ENCODE assay signal across 10 cellular contexts in the genomic region with DNA sequence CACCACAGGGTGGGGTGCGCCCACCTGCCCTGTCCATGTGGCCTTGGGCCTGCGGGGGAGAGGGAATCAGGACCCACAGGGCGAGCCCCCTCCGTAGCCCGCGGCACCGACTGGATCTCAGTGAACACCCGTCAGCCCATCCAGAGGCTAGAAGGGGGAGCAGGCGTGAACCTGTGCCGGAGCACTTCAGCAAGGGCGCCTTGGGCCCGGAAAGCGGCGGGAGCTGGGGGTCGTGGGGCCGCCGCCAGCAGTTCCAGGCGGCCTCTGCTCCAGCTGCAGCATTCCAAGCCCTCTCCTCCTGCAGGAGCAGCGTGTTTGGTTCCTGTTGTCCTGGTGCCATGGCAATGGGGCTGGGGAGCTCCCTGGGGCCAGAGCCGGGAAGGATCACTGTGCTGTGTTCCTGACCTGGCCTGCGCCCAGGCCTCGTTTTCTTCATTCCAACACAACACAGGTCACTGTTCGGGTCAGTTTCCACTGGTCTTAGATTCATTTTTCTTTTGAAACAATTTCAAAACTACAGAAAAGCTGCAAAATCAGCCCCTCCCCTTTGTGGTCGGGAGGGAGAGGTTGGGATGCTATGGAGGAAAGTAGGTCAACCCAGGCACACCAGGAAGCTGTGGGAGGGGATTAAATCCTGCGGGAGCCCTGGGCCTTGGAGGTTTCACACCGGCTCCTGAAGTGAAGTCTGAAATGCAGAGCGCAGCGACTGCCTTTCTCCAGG. TPM values are rescaled to one million over a fixed set of nuclear protein-coding genes. Genes with fewer than 3 reads are reported as not detected.
DNase-seq lines count a peak whose midpoint lies in the region; ATAC-seq lines count a peak whose summit lies in the region.
"Had no signal": no experiment of that assay in that cellular context is flagged by ENCODE, and none has a peak within 500 bp of the region (broad histone marks: within the 10 kb centered on the region; RNA-seq: fewer than 3 reads in every experiment).

No MANE protein-coding gene starts in this region.

- H3K27ac ChIP-seq in caudate nucleus (ENCODE audit: low read depth, low read length), result peak overlapping the region; percentile 70

- intact Hi-C loops in sciatic nerve (cut with DNase I), result no loop called here

- DNase-seq in GM04503 (ENCODE audit: low read depth) (peak; percentile 90), caudate nucleus (lab: John Stamatoyannopoulos, UW) (peak in 9 of 61 donors; percentile 7 to 43 (median 32)), iris pigment epithelial cell (ENCODE audit: low read depth) (peak; percentile 91), sciatic nerve (ENCODE audit: low spot score) (peak; percentile 85), NCI-H1694 treated with DMSO at 0.1 percent for 48 hours (lab: John Stamatoyannopoulos, UW) (no peak), KBM-7 (no peak), NCI-H524 (lab: John Stamatoyannopoulos, UW) (no peak)
- DNase-seq: cerebellar nuclear complex, DND-41 had no signal

- in situ Hi-C loops in KBM-7 (cut with MboI; ENCODE audit: low pct_unique_long_range_greater_than_20kb, low sequenced_read_pairs), result loop anchor here (10.0 kb wide), 1 partner anchor 176 kb away; no protein-coding TSS in a partner anchor

- ATAC-seq in sciatic nerve (peak; percentile 93), GM18519 (IDR thresholded peaks at IDR 0.05; ENCODE audit: low FRiP score, unreplicated experiment) (no peak)

RNA-seq across cellular contexts. Expression of gene SLX9, which starts 18.8 kb away (rescaled TPM):
- total RNA-seq in sciatic nerve, result 17.1 TPM

RNA-seq across cellular contexts. Expression of gene ITGB2, which starts 37.9 kb away (rescaled TPM):
- total RNA-seq in sciatic nerve, result 56.7 TPM

Comparison
In these comparisons a context has a peak if more than half of its experiments do, and no peak if none do; other contexts are left out.
1. DNase-seq: peak in GM04503 (single experiment), iris pigment epithelial cell (single experiment) and sciatic nerve (single experiment); none in NCI-H1694 treated with DMSO at 0.1 percent for 48 hours (single experiment), KBM-7 (single experiment) and NCI-H524 (0 of 2).